ENCODE assay signal across 1 cellular context in genomic region chrX:136911253-136912045, GRCh38.
TF ChIP-seq lines count a peak whose summit lies in the region.

No MANE protein-coding gene starts in this region.

TF ChIP-seq in HEK293, 187 proteins besides CTCF, POLR2A, EP300 and RAD21:
- peak; percentile 100 for TF ChIP-seq PRDM1 (tag by site-specific recombination; IDR thresholded peaks at IDR 0.05)
- peak; percentile 97 for TF ChIP-seq ZNF366 (tag by site-specific recombination; conservative IDR thresholded peaks at IDR 0.05)
